11 cellular contexts compared by ENCODE assay signal in the genomic region with DNA sequence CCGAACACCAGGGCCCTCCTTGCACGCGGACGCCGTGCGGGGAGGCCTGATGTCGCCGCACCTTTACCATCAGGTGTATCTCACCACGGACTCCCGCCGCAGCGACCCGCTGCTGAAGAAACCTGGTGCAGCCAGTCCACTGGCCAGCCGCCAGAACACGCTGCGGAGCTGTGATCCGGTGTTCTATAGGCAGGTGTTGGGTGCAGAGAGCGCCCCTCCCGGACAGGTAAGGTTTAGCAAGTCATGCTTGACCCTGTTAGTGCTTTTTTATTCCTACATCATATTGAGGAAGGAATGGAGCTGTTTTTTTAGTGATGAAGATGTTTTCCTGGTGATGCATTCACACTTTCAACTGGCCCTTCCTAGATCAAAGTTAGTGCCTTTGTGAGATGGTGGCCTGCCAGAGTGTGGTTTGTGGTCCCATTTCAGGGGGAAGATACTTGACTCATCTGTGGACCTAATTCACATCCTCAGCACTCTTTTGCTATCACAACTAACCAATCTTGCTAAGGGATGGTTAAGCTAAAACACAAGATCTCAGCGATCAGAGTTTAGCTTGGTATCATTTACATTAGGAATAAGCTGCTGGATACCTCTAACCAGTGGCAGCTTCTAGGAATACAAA. TPM values are rescaled to one million over a fixed set of nuclear protein-coding genes. Genes with fewer than 3 reads are reported as not detected.
DNase-seq lines count a peak whose midpoint lies in the region; ATAC-seq, FAIRE-seq and TF ChIP-seq lines count a peak whose summit lies in the region.
"Had no signal": no experiment of that assay in that cellular context is flagged by ENCODE, and none has a peak within 500 bp of the region (broad histone marks: within the 10 kb centered on the region; RNA-seq: fewer than 3 reads in every experiment).

No MANE protein-coding gene starts in this region.

- FAIRE-seq in islet of Langerhans (lab: Jason Lieb, UNC): peak; percentile 5

- H3K4me3 ChIP-seq in HFF-Myc (replicated peaks; ENCODE audit: low read depth, low read length) (peak overlapping the region; percentile 58), subcutaneous abdominal adipose tissue (ENCODE audit: low read depth in 1 of 5, low read length in 5 of 5) (peak overlapping the region in 4 of 5 donors; percentile 37 to 97 (median 82))

- no peak overlapping the region for H3K4me3 Mint-ChIP-seq in activated T-helper 17 cell treated with anti-CD3 and anti-CD28 coated beads, Interleukin-2, amount 50 U/mL, for 72 hours

- peak; percentile 29 for TF ChIP-seq CTCF in HFF-Myc (IDR thresholded peaks at IDR 0.05; ENCODE audit: low read depth, low read length, missing control alignments)

- DNase-seq in HFF-Myc (ENCODE audit: extremely low read depth, low read depth) (no peak), NCI-H1694 treated with DMSO at 0.1 percent for 48 hours (lab: John Stamatoyannopoulos, UW) (no peak)
- DNase-seq: amniotic stem cell, SHP77, spleen had no signal

- H3K4me1 Mint-ChIP-seq in activated T-helper 17 cell treated with anti-CD3 and anti-CD28 coated beads, Interleukin-2, amount 50 U/mL, for 72 hours: peaks cover 8% of the 10 kb centered on the region

- no peaks in the 10 kb centered on the region for H3K36me3 Mint-ChIP-seq in activated T-helper 17 cell treated with anti-CD3 and anti-CD28 coated beads, Interleukin-2, amount 50 U/mL, for 72 hours (ENCODE audit: low read depth)

- H3K27ac ChIP-seq in subcutaneous abdominal adipose tissue (ENCODE audit: low read depth, low read length): no peak overlapping the region
- H3K27ac ChIP-seq: spleen had no signal

- H3K36me3 ChIP-seq in subcutaneous abdominal adipose tissue (ENCODE audit: control insufficient read depth in 5 of 5, insufficient read depth in 5 of 5, low read length in 5 of 5): no peaks in the 10 kb centered on the region
- H3K36me3 ChIP-seq: spleen had no signal

- H3K4me1 ChIP-seq in subcutaneous abdominal adipose tissue (ENCODE audit: control insufficient read depth in 5 of 5, insufficient read depth in 5 of 5, low read length in 5 of 5): peaks cover 5 to 47% (median 40%) of the 10 kb centered on the region in 5 donors

- no peaks in the 10 kb centered on the region for H3K9me3 ChIP-seq in subcutaneous abdominal adipose tissue (ENCODE audit: control insufficient read depth in 5 of 5, low read length in 5 of 5)
- H3K9me3 ChIP-seq: spleen had no signal

- peak overlapping the region in 1 of 5 donors; percentile 23 for H3K9ac ChIP-seq in subcutaneous abdominal adipose tissue (ENCODE audit: low read length in 5 of 5)

- H3K27me3 ChIP-seq in subcutaneous abdominal adipose tissue (ENCODE audit: control insufficient read depth in 5 of 5, insufficient read depth in 4 of 5, low read length in 5 of 5): peaks cover 0 to 5% (median 2%) of the 10 kb centered on the region in 5 donors

- ATAC-seq in activated T-helper 17 cell treated with anti-CD3 and anti-CD28 coated beads, Interleukin-2, amount 50 U/mL, for 72 hours (replicated peaks): peak; percentile 28
- ATAC-seq in GM19455 (IDR thresholded peaks at IDR 0.05; ENCODE audit: unreplicated experiment) (no peak), GM19035 (IDR thresholded peaks at IDR 0.05; ENCODE audit: unreplicated experiment) (no peak), HG03378 (IDR thresholded peaks at IDR 0.05; ENCODE audit: unreplicated experiment) (no peak)

- H3K27me3 Mint-ChIP-seq in activated T-helper 17 cell treated with anti-CD3 and anti-CD28 coated beads, Interleukin-2, amount 50 U/mL, for 72 hours: peaks cover 60% of the 10 kb centered on the region

- no peak overlapping the region for H3K27ac Mint-ChIP-seq in activated T-helper 17 cell treated with anti-CD3 and anti-CD28 coated beads, Interleukin-2, amount 50 U/mL, for 72 hours

- no peaks in the 10 kb centered on the region for H3K9me3 Mint-ChIP-seq in activated T-helper 17 cell treated with anti-CD3 and anti-CD28 coated beads, Interleukin-2, amount 50 U/mL, for 72 hours

RNA-seq across cellular contexts. Expression of a gene that starts 2.7 kb away (rescaled TPM):
- under 1 TPM in 1 of 2 donors, not detected in 1; 0.56 TPM for total RNA-seq in activated T-helper 17 cell treated with anti-CD3 and anti-CD28 coated beads, Interleukin-2, amount 50 U/mL, for 72 hours

RNA-seq across cellular contexts. Expression of a gene that starts 6.4 kb away (rescaled TPM):
- total RNA-seq in activated T-helper 17 cell treated with anti-CD3 and anti-CD28 coated beads, Interleukin-2, amount 50 U/mL, for 72 hours: not detected

RNA-seq across cellular contexts. Expression of a gene that starts 10.4 kb away (rescaled TPM):
- not detected for total RNA-seq in activated T-helper 17 cell treated with anti-CD3 and anti-CD28 coated beads, Interleukin-2, amount 50 U/mL, for 72 hours

RNA-seq across cellular contexts. Expression of a gene that starts 48.1 kb away (rescaled TPM):
- not detected for total RNA-seq in activated T-helper 17 cell treated with anti-CD3 and anti-CD28 coated beads, Interleukin-2, amount 50 U/mL, for 72 hours

RNA-seq across cellular contexts. Expression of a gene that starts 57.6 kb away (rescaled TPM):
- total RNA-seq in activated T-helper 17 cell treated with anti-CD3 and anti-CD28 coated beads, Interleukin-2, amount 50 U/mL, for 72 hours: under 1 TPM in 1 of 2 donors, not detected in 1; 0.09 TPM
